22 cellular contexts compared by ENCODE assay signal in genomic region chr18:2913398-2914005, GRCh38.
DNase-seq lines count a peak whose midpoint lies in the region; ATAC-seq and TF ChIP-seq lines count a peak whose summit lies in the region.
"Had no signal": no experiment of that assay in that cellular context is flagged by ENCODE, and none has a peak within 500 bp of the region (broad histone marks: within the 10 kb centered on the region; RNA-seq: fewer than 3 reads in every experiment).

No MANE protein-coding gene starts in this region.

- no peak for TF ChIP-seq POLR2A in sigmoid colon (IDR thresholded peaks at IDR 0.05)
- no peak for TF ChIP-seq POLR2A in GM18505 (IDR thresholded peaks at IDR 0.05; ENCODE audit: borderline replicate concordance, extremely low read depth, insufficient read depth, insufficient read length)

- H3K9me3 ChIP-seq in sigmoid colon = no peaks in the 10 kb centered on the region
- H3K9me3 ChIP-seq: A549, esophagus squamous epithelium, gastroesophageal sphincter, MG63 had no signal

- no peak overlapping the region for H3K4me3 ChIP-seq in sigmoid colon
- H3K4me3 ChIP-seq: A549, esophagus squamous epithelium, gastroesophageal sphincter, MG63, skin epidermis had no signal

- peak overlapping the region; percentile 55 for H3K27ac Mint-ChIP-seq in activated CD8-positive, alpha-beta T cell treated with anti-CD3 and anti-CD28 coated beads, Interleukin-2, amount 10 ng/mL, durations not matched to agents 7 days and 5 days
- H3K27ac Mint-ChIP-seq in activated CD8-positive, alpha-beta T cell treated with anti-CD3 and anti-CD28 coated beads for 36 hours = no peak overlapping the region
- H3K27ac Mint-ChIP-seq: activated naive CD4-positive, alpha-beta T cell treated with anti-CD3 and anti-CD28 coated beads for 36 hours; progenitor cell of endocrine pancreas had no signal

- no peaks in the 10 kb centered on the region for H3K27me3 Mint-ChIP-seq in activated CD8-positive, alpha-beta T cell treated with anti-CD3 and anti-CD28 coated beads, Interleukin-2, amount 10 ng/mL, durations not matched to agents 7 days and 5 days (ENCODE audit: low read depth)
- H3K27me3 Mint-ChIP-seq in activated CD8-positive, alpha-beta T cell treated with anti-CD3 and anti-CD28 coated beads for 36 hours = no peaks in the 10 kb centered on the region
- H3K27me3 Mint-ChIP-seq: progenitor cell of endocrine pancreas had no signal

- H3K4me1 ChIP-seq in sigmoid colon = peaks cover 0 to 7% (median 0%) of the 10 kb centered on the region in 4 donors
- H3K4me1 ChIP-seq: A549 had no signal

- H3K4me1 Mint-ChIP-seq in activated CD8-positive, alpha-beta T cell treated with anti-CD3 and anti-CD28 coated beads, Interleukin-2, amount 10 ng/mL, durations not matched to agents 7 days and 5 days (ENCODE audit: low read depth) = peaks cover 29% of the 10 kb centered on the region
- peaks cover 23% of the 10 kb centered on the region for H3K4me1 Mint-ChIP-seq in activated CD8-positive, alpha-beta T cell treated with anti-CD3 and anti-CD28 coated beads for 36 hours (ENCODE audit: low read depth)

- no peak for DNase-seq in activated CD8-positive, alpha-beta T cell treated with anti-CD3 and anti-CD28 coated beads, Interleukin-2, amount 10 ng/mL, durations not matched to agents 7 days and 5 days
- DNase-seq in activated CD8-positive, alpha-beta T cell treated with anti-CD3 and anti-CD28 coated beads for 36 hours = no peak
- DNase-seq in D341Med (ENCODE audit: low spot score) (peak; percentile 21), islet precursor cell (peak; percentile 47), sigmoid colon (peak; percentile 21), GM19240 (ENCODE audit: insufficient read length, low spot score) (no peak), DMS53 treated with DMSO at 0.1 percent for 48 hours (lab: John Stamatoyannopoulos, UW; ENCODE audit: unreplicated experiment) (no peak)
- DNase-seq: activated CD4-positive, CD25-positive, alpha-beta regulatory T cell; activated naive CD4-positive, alpha-beta T cell treated with anti-CD3 and anti-CD28 coated beads for 36 hours; effector memory CD4-positive, alpha-beta T cell; esophagus squamous epithelium; MG63; natural killer cell; NCI-H526; stimulated activated CD4-positive, alpha-beta T cell treated with anti-CD3 and anti-CD28 coated beads, Interleukin-4, amount 100 ng/mL, for 24 hours; T-helper 9 cell had no signal

- no peaks in the 10 kb centered on the region for H3K9me3 Mint-ChIP-seq in activated CD8-positive, alpha-beta T cell treated with anti-CD3 and anti-CD28 coated beads, Interleukin-2, amount 10 ng/mL, durations not matched to agents 7 days and 5 days (ENCODE audit: insufficient read depth)
- H3K9me3 Mint-ChIP-seq in activated CD8-positive, alpha-beta T cell treated with anti-CD3 and anti-CD28 coated beads for 36 hours = no peaks in the 10 kb centered on the region
- H3K9me3 Mint-ChIP-seq: activated naive CD4-positive, alpha-beta T cell treated with anti-CD3 and anti-CD28 coated beads for 36 hours; natural killer cell had no signal

- H3K4me3 Mint-ChIP-seq in activated CD8-positive, alpha-beta T cell treated with anti-CD3 and anti-CD28 coated beads, Interleukin-2, amount 10 ng/mL, durations not matched to agents 7 days and 5 days = no peak overlapping the region
- no peak overlapping the region for H3K4me3 Mint-ChIP-seq in activated CD8-positive, alpha-beta T cell treated with anti-CD3 and anti-CD28 coated beads for 36 hours
- H3K4me3 Mint-ChIP-seq: activated naive CD4-positive, alpha-beta T cell treated with anti-CD3 and anti-CD28 coated beads for 36 hours; natural killer cell had no signal

- POLR2A ChIA-PET in activated CD8-positive, alpha-beta T cell treated with anti-CD3 and anti-CD28 coated beads, Interleukin-2, amount 10 ng/mL, durations not matched to agents 7 days and 5 days (lab: Charles Lee) = no interaction called here
- POLR2A ChIA-PET in activated CD8-positive, alpha-beta T cell treated with anti-CD3 and anti-CD28 coated beads for 36 hours (lab: Charles Lee) = interaction anchor here (0.6 to 2.3 kb wide), 8 partner anchors 11 to 71 kb away, joined by 3 to 8 read pairs (median 4); no protein-coding TSS in a partner anchor

- no peak overlapping the region for H3K27ac ChIP-seq in sigmoid colon
- H3K27ac ChIP-seq: A549, gastroesophageal sphincter, RWPE1, skin epidermis had no signal

- no peak for ATAC-seq in activated CD8-positive, alpha-beta T cell treated with anti-CD3 and anti-CD28 coated beads, Interleukin-2, amount 10 ng/mL, durations not matched to agents 7 days and 5 days
- no peak for ATAC-seq in activated CD8-positive, alpha-beta T cell treated with anti-CD3 and anti-CD28 coated beads for 36 hours
- no peak for ATAC-seq in GM18505 (IDR thresholded peaks at IDR 0.05; ENCODE audit: unreplicated experiment)
- ATAC-seq: A549, natural killer cell had no signal

- TF ChIP-seq CTCF in activated CD8-positive, alpha-beta T cell treated with anti-CD3 and anti-CD28 coated beads for 36 hours (IDR thresholded peaks at IDR 0.05) = no peak
- no peak for TF ChIP-seq CTCF in sigmoid colon (IDR thresholded peaks at IDR 0.05)

- WGBS in sigmoid colon, 2 donors = 81 to 92% methylated on average over 17 of the region's 17 CpGs

- CTCF ChIA-PET in activated CD8-positive, alpha-beta T cell treated with anti-CD3 and anti-CD28 coated beads, Interleukin-2, amount 10 ng/mL, durations not matched to agents 7 days and 5 days (lab: Charles Lee) = no interaction called here
- CTCF ChIA-PET in activated CD8-positive, alpha-beta T cell treated with anti-CD3 and anti-CD28 coated beads for 36 hours (lab: Charles Lee) = interaction anchor here (0.7 to 2.2 kb wide), 4 partner anchors 13 to 332 kb away, joined by 3 to 8 read pairs (median 3); no protein-coding TSS in a partner anchor

- peaks cover 0 to 47% (median 7%) of the 10 kb centered on the region in 4 donors for H3K36me3 ChIP-seq in sigmoid colon

- intact Hi-C loops in activated CD8-positive, alpha-beta T cell treated with anti-CD3 and anti-CD28 coated beads for 36 hours (cut with micrococcal nuclease) = no loop called here
- intact Hi-C loops in sigmoid colon (cut with DNase I) = no loop called here

- no peak for TF ChIP-seq EP300 in sigmoid colon (IDR thresholded peaks at IDR 0.05)

- H3K27me3 ChIP-seq in sigmoid colon = peaks cover 0 to 20% (median 0%) of the 10 kb centered on the region in 3 donors
- H3K27me3 ChIP-seq: esophagus squamous epithelium, MG63 had no signal

- H3K36me3 Mint-ChIP-seq in activated CD8-positive, alpha-beta T cell treated with anti-CD3 and anti-CD28 coated beads, Interleukin-2, amount 10 ng/mL, durations not matched to agents 7 days and 5 days (ENCODE audit: low read depth) = peaks cover 70% of the 10 kb centered on the region
- peaks cover 55% of the 10 kb centered on the region for H3K36me3 Mint-ChIP-seq in activated CD8-positive, alpha-beta T cell treated with anti-CD3 and anti-CD28 coated beads for 36 hours (ENCODE audit: low read depth)

Comparison
In these comparisons a context has a peak if more than half of its experiments do, and no peak if none do; other contexts are left out.
1. DNase-seq: peak in D341Med (single experiment), islet precursor cell (single experiment) and sigmoid colon (single experiment); none in activated CD8-positive, alpha-beta T cell treated with anti-CD3 and anti-CD28 coated beads, Interleukin-2, amount 10 ng/mL, durations not matched to agents 7 days and 5 days (single experiment), activated CD8-positive, alpha-beta T cell treated with anti-CD3 and anti-CD28 coated beads for 36 hours (single experiment), GM19240 (single experiment) and DMS53 treated with DMSO at 0.1 percent for 48 hours (single experiment).